8 cellular contexts compared by ENCODE assay signal in the genomic region with DNA sequence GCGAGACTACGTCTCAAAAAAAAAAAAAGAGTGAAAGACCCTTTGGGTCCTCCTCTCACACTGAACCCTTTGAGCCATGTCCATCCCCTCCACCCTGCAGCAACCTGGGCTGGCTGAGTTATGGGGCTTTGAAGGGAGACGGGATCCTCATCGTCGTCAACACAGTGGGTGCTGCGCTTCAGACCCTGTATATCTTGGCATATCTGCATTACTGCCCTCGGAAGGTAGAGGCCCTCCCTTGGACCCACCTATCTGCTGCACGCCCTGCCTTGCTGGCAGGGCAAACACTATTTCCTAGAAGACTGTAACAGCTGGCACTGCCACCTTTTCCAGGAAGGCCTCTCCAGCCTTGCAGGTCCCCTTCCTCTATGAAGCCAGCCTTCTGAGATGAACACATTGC. TPM values are rescaled to one million over a fixed set of nuclear protein-coding genes. Genes with fewer than 3 reads are reported as not detected.
A peak's percentile ranks its signal among the peaks of the same experiment; 100 is the strongest.
DNase-seq lines count a peak whose midpoint lies in the region; ATAC-seq and TF ChIP-seq lines count a peak whose summit lies in the region.

No MANE protein-coding gene starts in this region.

- ATAC-seq in RWPE2 (ENCODE audit: low read depth): no peak
- ATAC-seq in HG03442 (IDR thresholded peaks at IDR 0.05; ENCODE audit: unreplicated experiment): no peak
- no peak for ATAC-seq in GM18907 (IDR thresholded peaks at IDR 0.05; ENCODE audit: unreplicated experiment)
- no peak for ATAC-seq in HG03135 (IDR thresholded peaks at IDR 0.05; ENCODE audit: unreplicated experiment)
- no peak for ATAC-seq in GM19452 (IDR thresholded peaks at IDR 0.05; ENCODE audit: unreplicated experiment)

- intact Hi-C loops in ovary (cut with DNase I): loop anchor here in 1 of 4 donors (5.0 kb wide), 1 partner anchor 36 kb away; a partner anchor contains a TSS

- no peak overlapping the region for H3K27ac Mint-ChIP-seq in endodermal cell

- 54 to 64% methylated on average over 4 to 8 of the region's 8 CpGs for WGBS in endodermal cell (ENCODE audit: insufficient coverage in 1 of 2, insufficient read length in 1 of 2), 2 experiments
- WGBS in ovary, 3 donors: 24 to 27% (median 26%) methylated on average over 8 of the region's 8 CpGs

- H3K4me1 Mint-ChIP-seq in endodermal cell: peaks cover 13% of the 10 kb centered on the region

- no peak overlapping the region for H3K9ac ChIP-seq in endodermal cell (ENCODE audit: extremely low read depth, low read length, poor library complexity, severe bottlenecking)

- H3K27ac ChIP-seq in RWPE2 (ENCODE audit: poor library complexity, severe bottlenecking) (peak overlapping the region; percentile 91), endodermal cell (ENCODE audit: low read depth, low read length) (no peak overlapping the region), ovary (no peak overlapping the region)

- TF ChIP-seq EP300 in ovary (IDR thresholded peaks at IDR 0.05): no peak

- H3K4me1 ChIP-seq in RWPE2 (ENCODE audit: insufficient read depth, poor library complexity, severe bottlenecking) (peaks cover 7% of the 10 kb centered on the region), endodermal cell (ENCODE audit: control insufficient read depth, insufficient read depth, low read length) (peaks cover 4% of the 10 kb centered on the region), ovary (ENCODE audit: insufficient read depth) (peaks cover 6% of the 10 kb centered on the region)

- H3K27me3 ChIP-seq in RWPE2 (ENCODE audit: insufficient read depth, poor library complexity, severe bottlenecking) (no peaks in the 10 kb centered on the region), endodermal cell (ENCODE audit: control insufficient read depth, insufficient read depth, low read length, poor library complexity, severe bottlenecking) (no peaks in the 10 kb centered on the region), ovary (no peaks in the 10 kb centered on the region)

- H3K36me3 ChIP-seq in RWPE2 (ENCODE audit: low read depth) (peaks cover 41% of the 10 kb centered on the region), endodermal cell (ENCODE audit: control insufficient read depth, insufficient read depth, low read length) (peaks cover 12% of the 10 kb centered on the region), ovary (no peaks in the 10 kb centered on the region)

- H3K9me3 Mint-ChIP-seq in endodermal cell: no peaks in the 10 kb centered on the region

- no peaks in the 10 kb centered on the region for H3K9me3 ChIP-seq in RWPE2 (ENCODE audit: severe bottlenecking)
- H3K9me3 ChIP-seq in endodermal cell (ENCODE audit: control insufficient read depth, low read length): no peaks in the 10 kb centered on the region
- H3K9me3 ChIP-seq in ovary: no peaks in the 10 kb centered on the region

- peak overlapping the region; percentile 94 for H3K4me3 Mint-ChIP-seq in endodermal cell

- TF ChIP-seq CTCF in GM12875 (IDR thresholded peaks at IDR 0.05; ENCODE audit: borderline replicate concordance, insufficient read depth, low read depth, low read length) (no peak), RWPE2 (IDR thresholded peaks at IDR 0.05; ENCODE audit: poor library complexity, severe bottlenecking) (no peak), endodermal cell (conservative IDR thresholded peaks at IDR 0.05) (no peak), ovary (IDR thresholded peaks at IDR 0.05) (no peak)

- TF ChIP-seq POLR2A in ovary (IDR thresholded peaks at IDR 0.05): no peak

- peaks cover 23% of the 10 kb centered on the region for H3K27me3 Mint-ChIP-seq in endodermal cell (ENCODE audit: insufficient read depth)

- H3K36me3 Mint-ChIP-seq in endodermal cell (ENCODE audit: low read depth): peaks cover 17% of the 10 kb centered on the region

- H3K4me3 ChIP-seq in GM12875 (ENCODE audit: low read depth, low read length): peak overlapping the region; percentile 47
- peak overlapping the region; percentile 41 for H3K4me3 ChIP-seq in RWPE2 (ENCODE audit: severe bottlenecking)
- H3K4me3 ChIP-seq in endodermal cell (ENCODE audit: low read length): peak overlapping the region; percentile 99
- H3K4me3 ChIP-seq in ovary: peak overlapping the region; percentile 72

- DNase-seq in RWPE2 (ENCODE audit: low spot score) (no peak), endodermal cell (peak; percentile 51), ovary (no peak)

RNA-seq across cellular contexts. Expression of a gene that starts 1.1 kb away (rescaled TPM):
- total RNA-seq in endodermal cell: 10 to 100 TPM; 25.1 to 29.8 TPM
- polyA plus RNA-seq in endodermal cell (2013, experiment 1 of 2): 32.0 TPM
- polyA plus RNA-seq in endodermal cell (2013, experiment 2 of 2): 27.5 TPM
- total RNA-seq in ovary: 10 to 100 TPM; 10.8 to 31.4 (median 16.8) TPM
- polyA plus RNA-seq in ovary: 10 to 100 TPM; 19.7 to 50.2 TPM

RNA-seq across cellular contexts. Expression of a gene that starts 3.6 kb away (rescaled TPM):
- total RNA-seq in endodermal cell: 10 to 100 TPM; 48.8 to 73.4 TPM
- 89.8 TPM for polyA plus RNA-seq in endodermal cell (2013, experiment 1 of 2)
- 83.0 TPM for polyA plus RNA-seq in endodermal cell (2013, experiment 2 of 2)
- total RNA-seq in ovary: 100 to 1,000 TPM in 1 of 7 donors, 10 to 100 TPM in 6; 59.3 to 126 (median 85.5) TPM
- 100 to 1,000 TPM in 1 of 2 donors, under 1 TPM in 1; 0.70 to 168 TPM for polyA plus RNA-seq in ovary

RNA-seq across cellular contexts. Expression of a gene that starts 9.1 kb away (rescaled TPM):
- total RNA-seq in endodermal cell (1 to 10 TPM; 3.6 to 5.0 TPM), ovary (10 to 100 TPM; 12.1 to 51.6 (median 16.6) TPM)
- 4.0 TPM for polyA plus RNA-seq in endodermal cell (2013, experiment 1 of 2)
- polyA plus RNA-seq in endodermal cell (2013, experiment 2 of 2): 4.6 TPM
- polyA plus RNA-seq in ovary: 10 to 100 TPM; 18.6 to 27.3 TPM

RNA-seq across cellular contexts. Expression of a gene that starts 36.4 kb away (rescaled TPM):
- total RNA-seq in endodermal cell: 100 to 1,000 TPM; 143 to 152 TPM
- polyA plus RNA-seq in endodermal cell (2013, experiment 1 of 2): 161 TPM
- 154 TPM for polyA plus RNA-seq in endodermal cell (2013, experiment 2 of 2)
- 100 to 1,000 TPM in 6 of 7 donors, 10 to 100 TPM in 1; 96.5 to 209 (median 158) TPM for total RNA-seq in ovary
- polyA plus RNA-seq in ovary: 100 to 1,000 TPM; 219 to 499 TPM

RNA-seq across cellular contexts. Expression of a gene that starts 36.9 kb away (rescaled TPM):
- total RNA-seq in endodermal cell (1 to 10 TPM; 5.1 to 7.1 TPM), ovary (under 1 TPM in 6 of 7 donors, not detected in 1; 0.12 to 0.87 (median 0.54) TPM)
- 9.8 TPM for polyA plus RNA-seq in endodermal cell (2013, experiment 1 of 2)
- 9.5 TPM for polyA plus RNA-seq in endodermal cell (2013, experiment 2 of 2)
- under 1 TPM; 0.12 to 0.24 TPM for polyA plus RNA-seq in ovary

Comparison
In these comparisons a context has a peak if more than half of its experiments do, and no peak if none do; other contexts are left out.
1. H3K4me3 ChIP-seq: peak in every context shown above with its lines; median percentile 99 in endodermal cell; 72 in ovary; 47 in GM12875; 41 in RWPE2.